Comparison of ENCODE assay signal across 28 cellular contexts in genomic region chr12:70910666-70911065, GRCh38. TPM values are rescaled to one million over a fixed set of nuclear protein-coding genes. Genes with fewer than 3 reads are reported as not detected.
"Had no signal": no experiment of that assay in that cellular context is flagged by ENCODE, and none has a peak within 500 bp of the region (broad histone marks: within the 10 kb centered on the region; RNA-seq: fewer than 3 reads in every experiment).

No MANE protein-coding gene starts in this region.

- DNase-seq: naive B cell; naive thymus-derived CD8-positive, alpha-beta T cell; nephron progenitor cell; nucleus accumbens; pancreas; psoas muscle; right lobe of liver; sigmoid colon; small intestine; stimulated activated CD4-positive, alpha-beta T cell treated with anti-CD3 and anti-CD28 coated beads, Interleukin-15, amount 100 ng/mL, for 24 hours; stimulated activated CD4-positive, alpha-beta T cell treated with anti-CD3 and anti-CD28 coated beads, Interleukin-2, amount 100 ng/mL, for 24 hours; stimulated activated CD4-positive, alpha-beta T cell treated with anti-CD3 and anti-CD28 coated beads, Interleukin-2, amount 100 ng/mL, for 48 hours; stimulated activated CD4-positive, alpha-beta T cell treated with anti-CD3 and anti-CD28 coated beads, Interleukin-4, amount 100 ng/mL, for 24 hours; stimulated activated naive CD4-positive, alpha-beta T cell; stimulated activated naive CD8-positive, alpha-beta T cell treated with anti-CD3 and anti-CD28 coated beads, Interleukin-15, amount 100 ng/mL, for 72 hours; stimulated activated naive CD8-positive, alpha-beta T cell treated with anti-CD3 and anti-CD28 coated beads, Interleukin-15, Interleukin-2, amounts not matched to agents 100 U/mL and 50 U/mL, for 24 hours; substantia nigra; testis; tibial artery; trophoblast cell; upper lobe of left lung had no signal

- H3K4me3 ChIP-seq: pancreas, psoas muscle, right lobe of liver, sigmoid colon, suprapubic skin, testis, tibial artery, upper lobe of left lung, vagina had no signal

- H3K4me1 Mint-ChIP-seq: naive B cell; naive thymus-derived CD8-positive, alpha-beta T cell; nephron progenitor cell; neural crest cell; stimulated activated effector memory CD8-positive, alpha-beta T cell treated with anti-CD3 and anti-CD28 coated beads, Interleukin-12 subunit alpha, Interleukin-12 subunit beta, amount 100 ng/mL, for 72 hours; stimulated activated naive CD8-positive, alpha-beta T cell treated with anti-CD3 and anti-CD28 coated beads, Interleukin-15, amount 100 ng/mL, for 72 hours had no signal

- H3K27me3 Mint-ChIP-seq: natural killer cell treated with Interleukin-12 subunit alpha and Interleukin-12 subunit beta and Interleukin-15 and Interleukin-18, amount 100 ng/mL, for 72 hours; stimulated activated naive CD8-positive, alpha-beta T cell treated with anti-CD3 and anti-CD28 coated beads, Interleukin-15, amount 100 ng/mL, for 72 hours had no signal

- H3K27ac ChIP-seq: neutrophil, pancreas, psoas muscle, right lobe of liver, sigmoid colon, suprapubic skin, testis, tibial artery, upper lobe of left lung, vagina had no signal

- H3K27me3 ChIP-seq: neutrophil, pancreas, right lobe of liver, sigmoid colon, testis, tibial artery, upper lobe of left lung, vagina had no signal

- H3K36me3 ChIP-seq: neutrophil, pancreas, right lobe of liver, sigmoid colon, suprapubic skin, tibial artery, upper lobe of left lung, vagina had no signal

- H3K27ac Mint-ChIP-seq: naive B cell; naive thymus-derived CD8-positive, alpha-beta T cell; natural killer cell treated with Interleukin-12 subunit alpha and Interleukin-12 subunit beta and Interleukin-15 and Interleukin-18, amount 100 ng/mL, for 72 hours; nephron progenitor cell; stimulated activated effector memory CD8-positive, alpha-beta T cell treated with anti-CD3 and anti-CD28 coated beads, Interleukin-12 subunit alpha, Interleukin-12 subunit beta, amount 100 ng/mL, for 72 hours; stimulated activated naive CD8-positive, alpha-beta T cell treated with anti-CD3 and anti-CD28 coated beads, Interleukin-15, amount 100 ng/mL, for 72 hours had no signal

- H3K4me1 ChIP-seq: pancreas, psoas muscle, right lobe of liver, sigmoid colon, suprapubic skin, testis, tibial artery, upper lobe of left lung, vagina had no signal

- H3K9me3 ChIP-seq: neutrophil, pancreas, psoas muscle, right lobe of liver, sigmoid colon, suprapubic skin, testis, tibial artery, upper lobe of left lung, vagina had no signal

- H3K36me3 Mint-ChIP-seq: naive B cell; naive thymus-derived CD8-positive, alpha-beta T cell; natural killer cell treated with Interleukin-12 subunit alpha and Interleukin-12 subunit beta and Interleukin-15 and Interleukin-18, amount 100 ng/mL, for 72 hours; stimulated activated effector memory CD8-positive, alpha-beta T cell treated with anti-CD3 and anti-CD28 coated beads, Interleukin-12 subunit alpha, Interleukin-12 subunit beta, amount 100 ng/mL, for 72 hours had no signal

- H3K9me3 Mint-ChIP-seq: nephron progenitor cell, neural crest cell had no signal

- H3K4me3 Mint-ChIP-seq: naive B cell; naive thymus-derived CD8-positive, alpha-beta T cell; natural killer cell treated with Interleukin-12 subunit alpha and Interleukin-12 subunit beta and Interleukin-15 and Interleukin-18, amount 100 ng/mL, for 72 hours; nephron progenitor cell; neural crest cell; stimulated activated effector memory CD8-positive, alpha-beta T cell treated with anti-CD3 and anti-CD28 coated beads, Interleukin-12 subunit alpha, Interleukin-12 subunit beta, amount 100 ng/mL, for 72 hours; stimulated activated naive CD8-positive, alpha-beta T cell treated with anti-CD3 and anti-CD28 coated beads, Interleukin-15, amount 100 ng/mL, for 72 hours had no signal

- ATAC-seq: naive thymus-derived CD8-positive, alpha-beta T cell; natural killer cell treated with Interleukin-12 subunit alpha and Interleukin-12 subunit beta and Interleukin-15 and Interleukin-18, amount 100 ng/mL, for 72 hours; pancreas; psoas muscle; right cardiac atrium; right lobe of liver; stimulated activated effector memory CD8-positive, alpha-beta T cell treated with anti-CD3 and anti-CD28 coated beads, Interleukin-12 subunit alpha, Interleukin-12 subunit beta, amount 100 ng/mL, for 72 hours; stimulated activated naive CD8-positive, alpha-beta T cell treated with anti-CD3 and anti-CD28 coated beads, Interleukin-15, amount 100 ng/mL, for 72 hours; stimulated activated naive CD8-positive, alpha-beta T cell treated with anti-CD3 and anti-CD28 coated beads, Interleukin-15, Interleukin-2, amounts not matched to agents 100 U/mL and 50 U/mL, for 24 hours had no signal

RNA-seq across cellular contexts. Expression of gene PTPRR, which starts 9.9 kb away (rescaled TPM):
- total RNA-seq: naive thymus-derived CD8-positive, alpha-beta T cell; natural killer cell treated with Interleukin-12 subunit alpha and Interleukin-12 subunit beta and Interleukin-15 and Interleukin-18, amount 100 ng/mL, for 72 hours; suprapubic skin had no signal
